ENCODE assay signal across 8 cellular contexts in genomic region chr22:29503811-29504372, GRCh38. TPM values are rescaled to one million over a fixed set of nuclear protein-coding genes. Genes with fewer than 3 reads are reported as not detected.
A peak's percentile ranks its signal among the peaks of the same experiment; 100 is the strongest.
DNase-seq lines count a peak whose midpoint lies in the region; ATAC-seq, FAIRE-seq and TF ChIP-seq lines count a peak whose summit lies in the region.

No MANE protein-coding gene starts in this region.

- H3K27me3 ChIP-seq in AG04450 (ENCODE audit: control insufficient read depth, insufficient read depth, low read length) (no peaks in the 10 kb centered on the region), K562 (ENCODE audit: control insufficient read depth in 2 of 2, insufficient read depth in 2 of 2, low read length in 2 of 2) (no peaks in the 10 kb centered on the region)

- intact Hi-C loops in K562 (cut with micrococcal nuclease): no loop called here

- peaks cover 4% of the 10 kb centered on the region for H3K9me1 ChIP-seq in K562 (ENCODE audit: control insufficient read depth, insufficient read depth, low read length)

- no peak overlapping the region for H2AFZ ChIP-seq in K562 (ENCODE audit: low read depth, low read length)

- no peak for TF ChIP-seq POLR2A in K562 (conservative IDR thresholded peaks at IDR 0.05)
- TF ChIP-seq POLR2A in GM18505 (IDR thresholded peaks at IDR 0.05; ENCODE audit: borderline replicate concordance, extremely low read depth, insufficient read depth, insufficient read length): no peak

- POLR2A ChIA-PET in AG04450 (lab: Yijun Ruan, JAX) (interaction anchor here (0.5 kb wide), 1 partner anchor 127 kb away, joined by 3 read pairs; no protein-coding TSS in a partner anchor), K562 (lab: Yijun Ruan, JAX) (interaction anchor here (1.0 to 1.1 kb wide), 3 partner anchors 24 to 42 kb away, joined by 3 read pairs; partner anchors contain the start of gene NEFH)

- ATAC-seq in K562 (peak; percentile 94), GM19035 (IDR thresholded peaks at IDR 0.05; ENCODE audit: unreplicated experiment) (no peak), GM18505 (IDR thresholded peaks at IDR 0.05; ENCODE audit: unreplicated experiment) (no peak), GM21515 (IDR thresholded peaks at IDR 0.05; ENCODE audit: unreplicated experiment) (no peak)

- peak; percentile 95 for FAIRE-seq in K562 (lab: Jason Lieb, UNC)

- H3K4me3 ChIP-seq in AG04450 (ENCODE audit: low read depth, low read length) (no peak overlapping the region), K562 (no peak overlapping the region)

- peaks cover 25% of the 10 kb centered on the region; the same call in 2 of the 3 replicates for H3K36me3 ChIP-seq in K562 (ENCODE audit: control insufficient read depth, insufficient read depth, low read length)

- no TSS peak for BruUV-seq in K562 (replicated peaks; lab: Mats Ljungman, UMichigan)

- TF ChIP-seq CTCF in AG04450 (IDR thresholded peaks at IDR 0.05; ENCODE audit: low read depth, low read length) (no peak), K562 (IDR thresholded peaks at IDR 0.05 in 2 of 3, conservative IDR thresholded peaks at IDR 0.05 in 1 of 3; ENCODE audit: insufficient read depth in 2 of 3, low read depth in 1 of 3, low read length in 3 of 3) (no peak)

- TF ChIP-seq RAD21 in K562 (CRISPR knock-in tag; conservative IDR thresholded peaks at IDR 0.05 in 1 of 2, IDR thresholded peaks at IDR 0.05 in 1 of 2): no peak

- H3K27ac ChIP-seq in AG04450 (ENCODE audit: low read depth, low read length) (peak overlapping the region; percentile 39), K562 (ENCODE audit: extremely low read depth, low read depth, low read length) (peak overlapping the region; percentile 62; the same call in 2 of the 3 replicates)

- CTCF ChIA-PET in AG04450 (lab: Charles Lee): interaction anchor here (1.2 kb wide), 1 partner anchor 33 kb away, joined by 5 read pairs; no protein-coding TSS in a partner anchor
- CTCF ChIA-PET in K562 (lab: Yijun Ruan, JAX; ENCODE audit: low intra/inter-chr PET ratio): no interaction called here

- no peaks in the 10 kb centered on the region for H3K9me3 ChIP-seq in AG04450 (ENCODE audit: control insufficient read depth, insufficient read depth, low read length)
- H3K9me3 ChIP-seq in K562 (replicated peaks; ENCODE audit: control insufficient read depth, insufficient read depth, low read depth, low read length): no peaks in the 10 kb centered on the region

- WGBS in K562 (ENCODE audit: insufficient coverage, low coverage, missing lambda C conversion rate): 6% methylated on average over 6 of the region's 7 CpGs

- no peak for TF ChIP-seq EP300 in K562 (IDR thresholded peaks at IDR 0.05; ENCODE audit: low read length)

- in situ Hi-C loops in K562 (cut with MboI): no loop called here

- H3K4me1 ChIP-seq in K562 (replicated peaks in 1 of 2; ENCODE audit: control insufficient read depth in 2 of 2, insufficient read depth in 2 of 2, low read length in 2 of 2): peaks cover 8 to 9% of the 10 kb centered on the region in 2 experiments; a peak in 3 of 5 replicates

- peak overlapping the region in 1 of 2 experiments; percentile 24; a peak in 1 of 4 replicates for H3K9ac ChIP-seq in K562 (ENCODE audit: insufficient read depth in 1 of 2, low read depth in 2 of 2, low read length in 2 of 2)

- DNase-seq in AG04450 (ENCODE audit: low read depth, low spot score): peak; percentile 63
- peak; percentile 67 for DNase-seq in LHCN-M2 (ENCODE audit: low read depth)
- peak in 2 of 4 experiments; percentile 71 to 87 for DNase-seq in K562 (ENCODE audit: extremely low read depth in 1 of 4, low spot score in 3 of 4)
- DNase-seq in kidney glomerular epithelial cell (lab: John Stamatoyannopoulos, UW): peak; percentile 19
- DNase-seq in SK-N-DZ (ENCODE audit: low spot score): no peak

- peak overlapping the region; percentile 32; the same call in 1 of the 2 replicates for H3K4me2 ChIP-seq in K562 (ENCODE audit: insufficient read depth, low read length)

- H4K20me1 ChIP-seq in K562 (replicated peaks; ENCODE audit: control insufficient read depth, insufficient read depth, low read length): no peaks in the 10 kb centered on the region

- H3K79me2 ChIP-seq in K562 (ENCODE audit: control insufficient read depth, insufficient read depth, low read length): no peaks in the 10 kb centered on the region

TF ChIP-seq in K562, 482 proteins besides CTCF, POLR2A, EP300 and RAD21 (continues in another document):
- TF ChIP-seq MAFF (IDR thresholded peaks at IDR 0.05; ENCODE audit: low read length) (peak; percentile 94), DPF2 (IDR thresholded peaks at IDR 0.05) (peak; percentile 29; the same call in 1 of the 2 replicates), ZNF316 (IDR thresholded peaks at IDR 0.05) (peak; percentile 98), CBFA2T3 (IDR thresholded peaks at IDR 0.05) (peak; percentile 46), NFIC (IDR thresholded peaks at IDR 0.05) (peak; percentile 96), C11orf30 (IDR thresholded peaks at IDR 0.05; ENCODE audit: low read depth) (peak; percentile 97), E2F8 (IDR thresholded peaks at IDR 0.05; ENCODE audit: low read depth, partially characterized antibody) (no peak), MAFG (tag; conservative IDR thresholded peaks at IDR 0.05) (peak; percentile 93)

RNA-seq across cellular contexts. Expression of gene NEFH, which starts 23.9 kb away (rescaled TPM):
- 1.6 and 2.0 TPM in 2 replicates for polyA plus RNA-seq in AG04450 (2011; rRNA removed)
- 0.69 and 0.96 TPM in 2 replicates for polyA minus RNA-seq in AG04450 (2011; rRNA and poly(A)+ RNA removed)
- total RNA-seq in LHCN-M2 (2014; rRNA removed): 3.2 and 4.2 TPM in 2 replicates
- polyA plus RNA-seq in LHCN-M2 (2012): 6.6 TPM
- 2.3 and 2.4 TPM in 2 replicates for total RNA-seq in K562 (2011; cell fraction: chromatin; rRNA removed; ENCODE audit: low replicate concordance)
- total RNA-seq in K562 (2011; cell fraction: nucleolus; rRNA removed): 2.8 and 3.7 TPM in 2 replicates
- 2.2 and 2.3 TPM in 2 replicates for total RNA-seq in K562 (2011; cell fraction: nucleoplasm; rRNA removed)
- total RNA-seq in K562 (2014; rRNA removed): 10.8 and 16.0 TPM in 2 replicates
- total RNA-seq in K562 (2014; rRNA removed; fragmentation: Illumina TruSeq; extraction: Trizol): 10.2 and 11.6 TPM in 2 replicates
- total RNA-seq in K562 (2015; rRNA removed; fragmentation: Illumina TruSeq; extraction: Trizol): 17.3 and 17.6 TPM in 2 replicates
- 12.7 and 14.5 TPM in 2 replicates for total RNA-seq in K562 (2021)
- polyA plus RNA-seq in K562 (2011; rRNA removed): 2.4 and 5.1 TPM in 2 replicates
- polyA plus RNA-seq in K562 (2011; cell fraction: cytosol; rRNA removed): 1.7 and 4.4 TPM in 2 replicates
- 0.88 and 2.7 TPM in 2 replicates for polyA plus RNA-seq in K562 (2011; cell fraction: nucleus; rRNA removed)
- polyA plus RNA-seq in K562 (2012): 2.1 and 12.5 TPM in 2 replicates
- 19.3 and 26.9 TPM in 2 replicates for polyA plus RNA-seq in K562 (2014; fragmentation: Illumina TruSeq; extraction: Trizol)
- 1 to 10 TPM; 2.3 to 3.8 TPM for polyA plus RNA-seq in K562 (2014; fragmentation: Nextera tagmentation; extraction: Ambion mirVana)
- 10.1 and 11.4 TPM in 2 replicates for polyA plus RNA-seq in K562 (2014; rRNA removed)
- 4.3 and 8.1 TPM in 2 replicates for polyA minus RNA-seq in K562 (2011; rRNA and poly(A)+ RNA removed)
- 3.6 and 6.6 TPM in 2 replicates for polyA minus RNA-seq in K562 (2011; cell fraction: cytosol; rRNA and poly(A)+ RNA removed)
- 1.4 and 1.5 TPM in 2 replicates for polyA minus RNA-seq in K562 (2011; cell fraction: nucleus; rRNA and poly(A)+ RNA removed)
- 1.3 and 2.2 TPM in 2 replicates for polyA plus RNA-seq in SK-N-DZ (2014; cell fraction: cytosol; rRNA removed)
- polyA plus RNA-seq in SK-N-DZ (2014; cell fraction: nucleus; rRNA removed): 0.69 and 3.1 TPM in 2 replicates

RNA-seq across cellular contexts. Expression of gene THOC5, which starts 49.7 kb away (rescaled TPM):
- polyA plus RNA-seq in AG04450 (2011; rRNA removed) (92.0 and 93.7 TPM in 2 replicates), K562 (2011; rRNA removed) (60.0 and 64.3 TPM in 2 replicates), K562 (2014; fragmentation: Illumina TruSeq; extraction: Trizol) (55.8 and 56.8 TPM in 2 replicates), K562 (2014; fragmentation: Nextera tagmentation; extraction: Ambion mirVana) (10 to 100 TPM; 46.3 to 96.5 TPM), K562 (2014; rRNA removed) (46.8 and 47.9 TPM in 2 replicates)
- 91.7 and 110 TPM in 2 replicates for polyA minus RNA-seq in AG04450 (2011; rRNA and poly(A)+ RNA removed)
- total RNA-seq in LHCN-M2 (2014; rRNA removed) (40.3 and 42.6 TPM in 2 replicates), K562 (2014; rRNA removed) (50.9 and 56.5 TPM in 2 replicates), K562 (2014; rRNA removed; fragmentation: Illumina TruSeq; extraction: Trizol) (49.3 and 51.4 TPM in 2 replicates), K562 (2015; rRNA removed; fragmentation: Illumina TruSeq; extraction: Trizol) (44.7 and 45.3 TPM in 2 replicates), K562 (2021) (71.2 and 75.1 TPM in 2 replicates)
- 38.0 TPM for polyA plus RNA-seq in LHCN-M2 (2012)
- 114 and 141 TPM in 2 replicates for total RNA-seq in K562 (2011; cell fraction: chromatin; rRNA removed; ENCODE audit: low replicate concordance)
- 84.7 and 85.2 TPM in 2 replicates for total RNA-seq in K562 (2011; cell fraction: nucleolus; rRNA removed)
- 72.6 and 76.2 TPM in 2 replicates for total RNA-seq in K562 (2011; cell fraction: nucleoplasm; rRNA removed)
- 47.4 and 54.4 TPM in 2 replicates for polyA plus RNA-seq in K562 (2011; cell fraction: cytosol; rRNA removed)
- polyA plus RNA-seq in K562 (2011; cell fraction: nucleus; rRNA removed): 50.4 and 52.8 TPM in 2 replicates
- polyA plus RNA-seq in K562 (2012): 49.5 and 66.4 TPM in 2 replicates
- polyA minus RNA-seq in K562 (2011; rRNA and poly(A)+ RNA removed): 80.4 and 90.7 TPM in 2 replicates
- 44.9 and 47.3 TPM in 2 replicates for polyA minus RNA-seq in K562 (2011; cell fraction: cytosol; rRNA and poly(A)+ RNA removed)
- polyA minus RNA-seq in K562 (2011; cell fraction: nucleus; rRNA and poly(A)+ RNA removed): 20.9 and 31.4 TPM in 2 replicates
- polyA plus RNA-seq in SK-N-DZ (2014; cell fraction: cytosol; rRNA removed): 79.8 and 87.1 TPM in 2 replicates
- polyA plus RNA-seq in SK-N-DZ (2014; cell fraction: nucleus; rRNA removed): 67.3 and 86.9 TPM in 2 replicates
